In the genomic region with DNA sequence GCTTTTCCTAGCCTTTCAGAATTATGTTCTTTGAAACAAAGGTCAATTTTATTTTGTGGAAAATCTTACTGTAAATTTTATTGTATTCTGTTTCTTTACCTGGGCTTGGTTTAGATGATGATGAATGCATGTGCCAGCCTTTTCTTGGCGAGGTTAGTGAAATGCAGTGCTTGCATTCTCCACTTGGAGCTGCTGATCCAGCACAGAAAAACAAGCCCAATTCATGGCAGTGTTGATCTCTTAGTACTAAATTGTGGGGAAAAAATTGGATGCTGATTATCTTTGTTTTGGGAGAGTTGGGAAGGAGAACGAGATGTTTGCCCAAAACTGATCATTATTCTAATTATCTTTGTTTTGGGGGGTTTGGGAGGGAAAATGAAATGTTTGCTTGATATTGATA, we compare ENCODE assay signal across 9 cellular contexts. TPM values are rescaled to one million over a fixed set of nuclear protein-coding genes. Genes with fewer than 3 reads are reported as not detected.
DNase-seq lines count a peak whose midpoint lies in the region; ATAC-seq, FAIRE-seq and TF ChIP-seq lines count a peak whose summit lies in the region.
"Had no signal": no experiment of that assay in that cellular context is flagged by ENCODE, and none has a peak within 500 bp of the region (broad histone marks: within the 10 kb centered on the region; RNA-seq: fewer than 3 reads in every experiment).

No MANE protein-coding gene starts in this region.

- no peak overlapping the region for H3K4me2 ChIP-seq in K562 (ENCODE audit: insufficient read depth, low read length)
- no peak overlapping the region for H3K4me2 ChIP-seq in neuronal stem cell (ENCODE audit: insufficient read depth, low read length, poor library complexity, severe bottlenecking)

- no peaks in the 10 kb centered on the region for H3K9me3 Mint-ChIP-seq in endothelial cell (ENCODE audit: unreplicated experiment)

- H2AK5ac ChIP-seq in neuronal stem cell (ENCODE audit: low read depth, low read length): no peak overlapping the region

- WGBS in K562 (ENCODE audit: insufficient coverage, low coverage, missing lambda C conversion rate): 17% methylated on average over 2 of the region's 2 CpGs
- WGBS in neuronal stem cell (ENCODE audit: extremely low coverage in 2 of 2, insufficient read length in 2 of 2, insufficient replicate concordance in 1 of 2), 2 donors: no CpG with 5 or more reads among the region's 2 CpGs

- peak; percentile 11 for FAIRE-seq in K562 (lab: Jason Lieb, UNC)

- intact Hi-C loops in K562 (cut with micrococcal nuclease): no loop called here

- H3K79me2 ChIP-seq in K562 (ENCODE audit: control insufficient read depth, insufficient read depth, low read length): no peaks in the 10 kb centered on the region; the same call in 2 of the 3 replicates

- no peak overlapping the region for H2BK12ac ChIP-seq in neuronal stem cell (ENCODE audit: low read length)

- H3K18ac ChIP-seq in neuronal stem cell (ENCODE audit: low read length): no peak overlapping the region

- H2AFZ ChIP-seq in K562 (ENCODE audit: low read depth, low read length) (no peak overlapping the region), neuronal stem cell (ENCODE audit: low read length) (no peak overlapping the region)

- H2BK5ac ChIP-seq in neuronal stem cell (ENCODE audit: low read length): no peak overlapping the region

- BruUV-seq in K562 (replicated peaks; lab: Mats Ljungman, UMichigan): no TSS peak

- no peak overlapping the region for H3K4ac ChIP-seq in neuronal stem cell (ENCODE audit: low read length)

- TF ChIP-seq CTCF in BE2C (IDR thresholded peaks at IDR 0.05; ENCODE audit: low read depth, low read length) (peak; percentile 74), K562 (IDR thresholded peaks at IDR 0.05 in 2 of 3, conservative IDR thresholded peaks at IDR 0.05 in 1 of 3; ENCODE audit: insufficient read depth in 2 of 3, low read depth in 1 of 3, low read length in 3 of 3) (peak in 2 of 3 experiments; percentile 16 to 35; a peak in 2 of 6 replicates), endothelial cell (IDR thresholded peaks at IDR 0.05; ENCODE audit: unreplicated experiment) (no peak)

- H4K91ac ChIP-seq in neuronal stem cell (ENCODE audit: low read depth, low read length, poor library complexity): no peak overlapping the region

- H3K4me1 ChIP-seq in BE2C (peaks cover 4% of the 10 kb centered on the region), K562 (replicated peaks in 1 of 2; ENCODE audit: control insufficient read depth in 2 of 2, insufficient read depth in 2 of 2, low read length in 2 of 2) (peaks cover 2 to 18% of the 10 kb centered on the region in 2 experiments; a peak in 3 of 5 replicates), neuronal stem cell (ENCODE audit: control insufficient read depth in 2 of 2, insufficient read depth in 1 of 2, low read depth in 1 of 2, low read length in 2 of 2) (peaks cover 3 to 8% of the 10 kb centered on the region in 2 donors)

- H3K9ac ChIP-seq in K562 (ENCODE audit: insufficient read depth in 1 of 2, low read depth in 2 of 2, low read length in 2 of 2): no peak overlapping the region
- no peak overlapping the region for H3K9ac ChIP-seq in neuronal stem cell (ENCODE audit: low read depth, low read length, poor library complexity)

- no peak for TF ChIP-seq POLR2A in K562 (conservative IDR thresholded peaks at IDR 0.05)

- POLR2A ChIA-PET in HEK293T (lab: Yijun Ruan, JAX) (no interaction called here), K562 (lab: Yijun Ruan, JAX) (interaction anchor here (1.9 kb wide), 1 partner anchor 10 kb away, joined by 5 read pairs; no protein-coding TSS in a partner anchor)

- ATAC-seq in K562: no peak

- DNase-seq in BE2C: peak; percentile 21
- DNase-seq in HEK293T (ENCODE audit: extremely low spot score): peak; percentile 25
- DNase-seq in K562 (ENCODE audit: extremely low read depth in 1 of 4, low spot score in 3 of 4): no peak
- DNase-seq in lung microvascular endothelial cell (ENCODE audit: low read depth in 2 of 2): peak; percentile 49 to 79
- DNase-seq in NOMO-1 (lab: John Stamatoyannopoulos, UW; ENCODE audit: unreplicated experiment in 2 of 2): no peak
- DNase-seq in neuronal stem cell (ENCODE audit: low spot score): no peak
- no peak for DNase-seq in endothelial cell (ENCODE audit: low spot score)
- DNase-seq in NCI-H146 (lab: John Stamatoyannopoulos, UW): no peak
- DNase-seq: activated effector memory CD4-positive, alpha-beta T cell treated with anti-CD3 and anti-CD28 coated beads, Interleukin-2, amount 50 U/mL, for 16 hours had no signal

- H3K27me3 ChIP-seq in BE2C (no peaks in the 10 kb centered on the region), K562 (ENCODE audit: control insufficient read depth in 2 of 2, insufficient read depth in 2 of 2, low read length in 2 of 2) (peaks cover 2 to 10% of the 10 kb centered on the region in 2 experiments; a peak in 2 of 5 replicates), neuronal stem cell (ENCODE audit: control insufficient read depth in 3 of 3, insufficient read depth in 3 of 3, low read depth in 1 of 3, low read length in 3 of 3) (no peaks in the 10 kb centered on the region)

- H3K79me1 ChIP-seq in neuronal stem cell (ENCODE audit: low read depth, low read length): peaks cover 3% of the 10 kb centered on the region

- H2BK120ac ChIP-seq in neuronal stem cell (ENCODE audit: low read depth, low read length): no peak overlapping the region

- H4K8ac ChIP-seq in neuronal stem cell (ENCODE audit: low read depth, low read length): no peak overlapping the region

- H4K20me1 ChIP-seq in K562 (replicated peaks; ENCODE audit: control insufficient read depth, insufficient read depth, low read length): no peaks in the 10 kb centered on the region

- in situ Hi-C loops in K562 (cut with MboI): no loop called here

- H3K9me3 ChIP-seq in BE2C (no peaks in the 10 kb centered on the region), K562 (replicated peaks; ENCODE audit: control insufficient read depth, insufficient read depth, low read depth, low read length) (no peaks in the 10 kb centered on the region), neuronal stem cell (replicated peaks in 1 of 2; ENCODE audit: control insufficient read depth in 2 of 2, insufficient read depth in 1 of 2, low read depth in 1 of 2, low read length in 2 of 2) (no peaks in the 10 kb centered on the region)

- H3K27ac Mint-ChIP-seq in endothelial cell (ENCODE audit: unreplicated experiment): no peak overlapping the region

- no peak overlapping the region for H3K23ac ChIP-seq in neuronal stem cell (ENCODE audit: low read depth, low read length, poor library complexity)

- no peaks in the 10 kb centered on the region; the same call in 1 of the 2 replicates for H3K36me3 ChIP-seq in BE2C
- H3K36me3 ChIP-seq in K562 (ENCODE audit: control insufficient read depth, insufficient read depth, low read length): no peaks in the 10 kb centered on the region
- peaks cover 0 to 4% of the 10 kb centered on the region in 2 donors for H3K36me3 ChIP-seq in neuronal stem cell (replicated peaks in 1 of 2; ENCODE audit: control insufficient read depth in 2 of 2, insufficient read depth in 2 of 2, low read length in 2 of 2)

- H3K27ac ChIP-seq in K562 (ENCODE audit: extremely low read depth, low read depth, low read length) (no peak overlapping the region), neuronal stem cell (replicated peaks; ENCODE audit: low read length) (no peak overlapping the region)

- TF ChIP-seq RAD21 in K562 (CRISPR knock-in tag; conservative IDR thresholded peaks at IDR 0.05 in 1 of 2, IDR thresholded peaks at IDR 0.05 in 1 of 2): peak in 1 of 2 experiments; percentile 34; a peak in 2 of 4 replicates

- no peak overlapping the region for H3K14ac ChIP-seq in neuronal stem cell (ENCODE audit: low read length)

- H3K9me1 ChIP-seq in K562 (ENCODE audit: control insufficient read depth, insufficient read depth, low read length): no peaks in the 10 kb centered on the region

- no peak overlapping the region for H2BK15ac ChIP-seq in neuronal stem cell (ENCODE audit: low read length)

- no peak overlapping the region for H3K4me3 Mint-ChIP-seq in endothelial cell (ENCODE audit: unreplicated experiment)

- peaks cover 6% of the 10 kb centered on the region for H3K4me1 Mint-ChIP-seq in endothelial cell (ENCODE audit: unreplicated experiment)

- peaks cover 6% of the 10 kb centered on the region for H3K27me3 Mint-ChIP-seq in endothelial cell (ENCODE audit: unreplicated experiment)

- no peak for TF ChIP-seq EP300 in K562 (IDR thresholded peaks at IDR 0.05; ENCODE audit: low read length)

- H3K4me3 ChIP-seq in BE2C (ENCODE audit: low read depth, low read length) (no peak overlapping the region), K562 (no peak overlapping the region), neuronal stem cell (ENCODE audit: low read length in 2 of 2) (no peak overlapping the region)

- H3K36me3 Mint-ChIP-seq in endothelial cell (ENCODE audit: low read depth, unreplicated experiment): peaks cover 8% of the 10 kb centered on the region

- CTCF ChIA-PET in HEK293T (lab: Yijun Ruan, JAX) (interaction anchor here (0.6 to 0.7 kb wide), 2 partner anchors 25 to 182 kb away, joined by 3 to 10 read pairs; no protein-coding TSS in a partner anchor), K562 (lab: Yijun Ruan, JAX; ENCODE audit: low intra/inter-chr PET ratio) (no interaction called here)

RNA-seq across cellular contexts. Expression of a gene that starts 3.7 kb away (rescaled TPM):
- polyA plus RNA-seq in BE2C (2012; ENCODE audit: insufficient read depth, insufficient read length, low read depth): 13.7 TPM
- total RNA-seq in K562 (2011; cell fraction: chromatin; rRNA removed; ENCODE audit: low replicate concordance): 0.81 and 2.5 TPM in 2 replicates
- 0.66 and 0.83 TPM in 2 replicates for total RNA-seq in K562 (2011; cell fraction: nucleolus; rRNA removed)
- 1.8 and 2.4 TPM in 2 replicates for total RNA-seq in K562 (2011; cell fraction: nucleoplasm; rRNA removed)
- 1.9 and 2.0 TPM in 2 replicates for total RNA-seq in K562 (2014; rRNA removed)
- total RNA-seq in K562 (2014; rRNA removed; fragmentation: Illumina TruSeq; extraction: Trizol): 1.8 and 2.0 TPM in 2 replicates
- total RNA-seq in K562 (2015; rRNA removed; fragmentation: Illumina TruSeq; extraction: Trizol): 1.3 and 1.9 TPM in 2 replicates
- total RNA-seq in K562 (2021): 1.9 and 2.1 TPM in 2 replicates
- polyA plus RNA-seq in K562 (2011; rRNA removed): 1.4 and 2.2 TPM in 2 replicates
- 0.42 and 1.8 TPM in 2 replicates for polyA plus RNA-seq in K562 (2011; cell fraction: cytosol; rRNA removed)
- polyA plus RNA-seq in K562 (2011; cell fraction: nucleus; rRNA removed): 0.85 and 1.7 TPM in 2 replicates
- polyA plus RNA-seq in K562 (2012): 3.0 and 3.6 TPM in 2 replicates
- polyA plus RNA-seq in K562 (2014; fragmentation: Illumina TruSeq; extraction: Trizol): 1.1 and 2.0 TPM in 2 replicates
- polyA plus RNA-seq in K562 (2014; fragmentation: Nextera tagmentation; extraction: Ambion mirVana): under 1 TPM; 0.38 to 0.52 TPM
- 2.4 and 3.4 TPM in 2 replicates for polyA plus RNA-seq in K562 (2014; rRNA removed)
- 0.70 and 1.3 TPM in 2 replicates for polyA minus RNA-seq in K562 (2011; rRNA and poly(A)+ RNA removed)
- polyA minus RNA-seq in K562 (2011; cell fraction: cytosol; rRNA and poly(A)+ RNA removed): 0.29 and 0.73 TPM in 2 replicates
- 0.13 and 0.56 TPM in 2 replicates for polyA minus RNA-seq in K562 (2011; cell fraction: nucleus; rRNA and poly(A)+ RNA removed)
- total RNA-seq in lung microvascular endothelial cell: 5.7 and 6.9 TPM in 2 replicates
- polyA plus RNA-seq in neuronal stem cell (2013, experiment 1 of 2): 21.5 TPM
- 21.1 TPM for polyA plus RNA-seq in neuronal stem cell (2013, experiment 2 of 2)
- 7.5 TPM for total RNA-seq in endothelial cell (ENCODE audit: unreplicated experiment)

RNA-seq across cellular contexts. Expression of a gene that starts 35.5 kb away (rescaled TPM):
- polyA plus RNA-seq in BE2C (2012; ENCODE audit: insufficient read depth, insufficient read length, low read depth): 1.1 TPM
- 5.9 and 11.7 TPM in 2 replicates for total RNA-seq in K562 (2011; cell fraction: chromatin; rRNA removed; ENCODE audit: low replicate concordance)
- total RNA-seq in K562 (2011; cell fraction: nucleolus; rRNA removed): 5.3 and 6.2 TPM in 2 replicates
- total RNA-seq in K562 (2011; cell fraction: nucleoplasm; rRNA removed): 7.2 and 10.0 TPM in 2 replicates
- total RNA-seq in K562 (2014; rRNA removed) (12.4 and 13.2 TPM in 2 replicates), K562 (2014; rRNA removed; fragmentation: Illumina TruSeq; extraction: Trizol) (11.8 and 13.2 TPM in 2 replicates), K562 (2015; rRNA removed; fragmentation: Illumina TruSeq; extraction: Trizol) (12.6 and 14.4 TPM in 2 replicates), K562 (2021) (13.1 and 13.2 TPM in 2 replicates), lung microvascular endothelial cell (2.4 and 3.5 TPM in 2 replicates), endothelial cell (ENCODE audit: unreplicated experiment) (2.2 TPM)
- polyA plus RNA-seq in K562 (2011; rRNA removed) (7.3 and 9.1 TPM in 2 replicates), K562 (2014; fragmentation: Illumina TruSeq; extraction: Trizol) (9.4 and 10.0 TPM in 2 replicates), K562 (2014; fragmentation: Nextera tagmentation; extraction: Ambion mirVana) (1 to 10 TPM; 2.7 TPM), K562 (2014; rRNA removed) (9.9 and 10.8 TPM in 2 replicates)
- 3.0 and 3.3 TPM in 2 replicates for polyA plus RNA-seq in K562 (2011; cell fraction: cytosol; rRNA removed)
- 6.6 and 7.8 TPM in 2 replicates for polyA plus RNA-seq in K562 (2011; cell fraction: nucleus; rRNA removed)
- polyA plus RNA-seq in K562 (2012): 6.5 and 7.2 TPM in 2 replicates
- 5.4 and 6.1 TPM in 2 replicates for polyA minus RNA-seq in K562 (2011; rRNA and poly(A)+ RNA removed)
- polyA minus RNA-seq in K562 (2011; cell fraction: cytosol; rRNA and poly(A)+ RNA removed): 3.6 TPM in 2 replicates
- polyA minus RNA-seq in K562 (2011; cell fraction: nucleus; rRNA and poly(A)+ RNA removed): 6.5 and 6.6 TPM in 2 replicates
- 5.1 TPM for polyA plus RNA-seq in neuronal stem cell (2013, experiment 1 of 2)
- 5.1 TPM for polyA plus RNA-seq in neuronal stem cell (2013, experiment 2 of 2)

Comparison
In these comparisons a context has a peak if more than half of its experiments do, and no peak if none do; other contexts are left out.
1. DNase-seq: peak in BE2C (single experiment), HEK293T (single experiment) and lung microvascular endothelial cell (2 of 2); none in K562 (0 of 4), NOMO-1 (0 of 2), neuronal stem cell (single experiment), endothelial cell (single experiment) and NCI-H146 (single experiment).